ENCODE assay signal across 18 cellular contexts in genomic region chr19:35408284-35409171, GRCh38. TPM values are rescaled to one million over a fixed set of nuclear protein-coding genes. Genes with fewer than 3 reads are reported as not detected.
DNase-seq lines count a peak whose midpoint lies in the region; ATAC-seq, FAIRE-seq and TF ChIP-seq lines count a peak whose summit lies in the region.
"Had no signal": no experiment of that assay in that cellular context is flagged by ENCODE, and none has a peak within 500 bp of the region (broad histone marks: within the 10 kb centered on the region; RNA-seq: fewer than 3 reads in every experiment).

No MANE protein-coding gene starts in this region.

- peak; percentile 54 to 68; a peak in 2 of 4 replicates for TF ChIP-seq EP300 in GM12878 (IDR thresholded peaks at IDR 0.05; ENCODE audit: borderline replicate concordance in 1 of 2, control insufficient read depth in 1 of 2, low read depth in 2 of 2, low read length in 2 of 2)

- H3K4me1 ChIP-seq in GM12878 (ENCODE audit: control insufficient read depth, insufficient read depth, low read length): peaks cover 38% of the 10 kb centered on the region
- H3K4me1 ChIP-seq: esophagus muscularis mucosa had no signal

- H4K20me1 ChIP-seq in GM12878 (ENCODE audit: control insufficient read depth, insufficient read depth): no peaks in the 10 kb centered on the region

- TSS peak; percentile 69 for BruUV-seq in GM12878 (replicated peaks; lab: Mats Ljungman, UMichigan)

- TF ChIP-seq RAD21 in GM12878 (IDR thresholded peaks at IDR 0.05; ENCODE audit: insufficient read depth, low read depth, low read length): no peak

- TF ChIP-seq POLR2A in GM12878 (IDR thresholded peaks at IDR 0.05; ENCODE audit: low read depth, low read length): no peak

- H3K27me3 ChIP-seq in GM12878 (replicated peaks in 1 of 2; ENCODE audit: control insufficient read depth in 2 of 2, insufficient read depth in 2 of 2, low read length in 1 of 2): no peaks in the 10 kb centered on the region

- FAIRE-seq in GM12878 (lab: Jason Lieb, UNC): peak; percentile 85

- in situ Hi-C loops in GM13977 (cut with MboI; ENCODE audit: low pct_unique_long_range_greater_than_20kb, low sequenced_read_pairs, unreplicated experiment) (no loop called here), GM12878 (cut with MboI) (no loop called here)

- no peaks in the 10 kb centered on the region; a peak in 1 of 4 replicates for H3K36me3 ChIP-seq in GM12878 (ENCODE audit: control insufficient read depth in 2 of 2, insufficient read depth in 2 of 2, low read length in 1 of 2)
- H3K36me3 ChIP-seq: esophagus muscularis mucosa had no signal

- H2AFZ ChIP-seq in GM12878 (ENCODE audit: control insufficient read depth, low read depth, low read length): no peak overlapping the region
- H2AFZ ChIP-seq: PC-9 had no signal

- TF ChIP-seq CTCF in GM13977 (IDR thresholded peaks at IDR 0.05; ENCODE audit: extremely low read depth, insufficient read depth, missing control alignments) (no peak), GM12878 (IDR thresholded peaks at IDR 0.05 in 2 of 3, conservative IDR thresholded peaks at IDR 0.05 in 1 of 3; ENCODE audit: control insufficient read depth in 2 of 3, extremely low read depth in 1 of 3, insufficient read depth in 1 of 3, low read depth in 3 of 3, low read length in 3 of 3) (no peak)

- peak overlapping the region; percentile 30; the same call in 1 of the 2 replicates for H3K9ac ChIP-seq in GM12878 (ENCODE audit: control insufficient read depth, insufficient read depth, low read length)

- H3K4me2 ChIP-seq in GM12878 (ENCODE audit: control insufficient read depth, insufficient read depth): peak overlapping the region; percentile 78
- H3K4me2 ChIP-seq: PC-9 had no signal

- SMC1A ChIA-PET in GM12878 (lab: Charles Lee; ENCODE audit: uncharacterized antibody, unreplicated experiment): interaction anchor here (0.6 to 10.6 kb wide), 15 partner anchors 8 to 61 kb away, joined by 3 to 152 read pairs (median 4); partner anchors contain the start of gene FFAR1

- CTCF ChIA-PET in GM12878 (lab: Yijun Ruan, JAX): interaction anchor here (0.7 to 2.1 kb wide), 5 partner anchors 51 to 100 kb away, joined by 3 to 8 read pairs (median 4); no protein-coding TSS in a partner anchor

- POLR2A ChIA-PET in GM12878 (lab: Charles Lee): interaction anchor here (0.7 to 1.7 kb wide), 10 partner anchors 8 to 76 kb away, joined by 3 to 9 read pairs (median 4); no protein-coding TSS in a partner anchor

- peaks cover 2% of the 10 kb centered on the region for H3K79me2 ChIP-seq in GM12878 (ENCODE audit: control insufficient read depth, insufficient read depth, low read length)

- 49% methylated on average over 13 of the region's 13 CpGs for WGBS in GM12878 (ENCODE audit: insufficient coverage, insufficient replicate concordance, low lambda C conversion rate, missing lambda C conversion rate)

- peak; percentile 33 for DNase-seq in GM13977 (ENCODE audit: low spot score)
- DNase-seq in GM12878 (ENCODE audit: low read depth, low spot score): peak; percentile 76
- DNase-seq in stimulated activated CD4-positive, alpha-beta T cell treated with anti-CD3 and anti-CD28 coated beads, Interleukin-2, amount 100 ng/mL, for 48 hours: no peak
- DNase-seq in DMS79 treated with DMSO at 0.1 percent for 48 hours (lab: John Stamatoyannopoulos, UW): no peak
- DNase-seq in GOT3 (lab: John Stamatoyannopoulos, UW): no peak
- no peak for DNase-seq in stimulated activated naive CD4-positive, alpha-beta T cell treated with Interleukin-2 at 50 U/mL for 16 hours (lab: John Stamatoyannopoulos, UW)
- DNase-seq: activated CD8-positive, alpha-beta T cell treated with anti-CD3 and anti-CD28 coated beads, Interleukin-2, amount 10 ng/mL, durations not matched to agents 7 days and 5 days; NCI-H2107; PC-9 had no signal

- intact Hi-C loops in GM12878 (cut with micrococcal nuclease; ENCODE audit: unreplicated experiment): loop anchor here (2.0 kb wide), 2 partner anchors 50 to 56 kb away; no protein-coding TSS in a partner anchor

- no peaks in the 10 kb centered on the region; the same call in 2 of the 3 replicates for H3K9me3 ChIP-seq in GM12878 (replicated peaks; ENCODE audit: control insufficient read depth, insufficient read depth, low read length)
- H3K9me3 ChIP-seq: esophagus muscularis mucosa had no signal

- RAD21 ChIA-PET in GM12878 (lab: Charles Lee; ENCODE audit: unreplicated experiment): interaction anchor here (1.0 to 5.8 kb wide), 12 partner anchors 9 to 85 kb away, joined by 3 to 56 read pairs (median 4); no protein-coding TSS in a partner anchor

- peak overlapping the region; percentile 59 for H3K4me3 ChIP-seq in GM12878
- H3K4me3 ChIP-seq: esophagus muscularis mucosa, PC-9 had no signal

- H3K27ac ChIP-seq in GM12878 (ENCODE audit: control insufficient read depth, insufficient read depth): peak overlapping the region; percentile 71
- H3K27ac ChIP-seq: esophagus muscularis mucosa, PC-9 had no signal

- peak; percentile 60 for ATAC-seq in GM19468 (IDR thresholded peaks at IDR 0.05; ENCODE audit: extremely low read depth, unreplicated experiment)
- ATAC-seq in HG02981 (IDR thresholded peaks at IDR 0.05; ENCODE audit: unreplicated experiment): peak; percentile 67
- ATAC-seq in GM12878: peak; percentile 86
- ATAC-seq: activated CD8-positive, alpha-beta T cell treated with anti-CD3 and anti-CD28 coated beads, Interleukin-2, amount 10 ng/mL, durations not matched to agents 7 days and 5 days; activated naive CD4-positive, alpha-beta T cell treated with anti-CD3 and anti-CD28 coated beads, Interleukin-2, amount 50 U/mL, for 72 hours had no signal

TF ChIP-seq in GM12878, 131 proteins besides CTCF, POLR2A, EP300 and RAD21 (continues in another document):
- TF ChIP-seq TBL1XR1 (IDR thresholded peaks at IDR 0.05; ENCODE audit: low read depth, low read length) (no peak), NR2C2 (IDR thresholded peaks at IDR 0.05; ENCODE audit: borderline replicate concordance, control insufficient read depth, insufficient read length, low read depth) (no peak), DPF2 (IDR thresholded peaks at IDR 0.05) (peak; percentile 87), CREM (IDR thresholded peaks at IDR 0.05; ENCODE audit: low read depth) (0 out of 2 replicates have a peak, but pooled peaks have one; percentile 37), EED (IDR thresholded peaks at IDR 0.05; ENCODE audit: low read depth) (peak; percentile 69), TAF1 (IDR thresholded peaks at IDR 0.05; ENCODE audit: borderline replicate concordance, low read depth, low read length) (no peak)

RNA-seq across cellular contexts. Expression of gene GPR42, which starts 37.7 kb away (rescaled TPM):
- total RNA-seq in GM12878 (2013; cell fraction: nucleolus; rRNA removed): not detected in 2 replicates
- total RNA-seq in GM12878 (2014; rRNA removed) (not detected in 2 replicates), GM12878 (2014; rRNA removed; fragmentation: Illumina TruSeq; extraction: Trizol) (not detected in 2 replicates), GM12878 (2021) (0.13 TPM in 1 of 2 replicates, not detected in the other)
- polyA plus RNA-seq in GM12878 (2011; ENCODE audit: low read depth): not detected
- polyA plus RNA-seq in GM12878 (2011; rRNA removed) (not detected in 2 replicates), GM12878 (2014; fragmentation: Illumina TruSeq; extraction: Trizol) (not detected in 2 replicates), GM12878 (2014; fragmentation: Nextera tagmentation; extraction: Ambion mirVana) (not detected), GM12878 (2014; rRNA removed) (not detected in 2 replicates), GM12878 (2016; fragmentation: Nextera tagmentation; extraction: Ambion mirVana) (not detected)
- polyA plus RNA-seq in GM12878 (2011; cell fraction: cytosol; rRNA removed): not detected in 2 replicates
- polyA plus RNA-seq in GM12878 (2011; cell fraction: nucleus; rRNA removed): 0.10 TPM in 1 of 2 replicates, not detected in the other
- polyA plus RNA-seq in GM12878 (2012): 0.25 TPM in 1 of 2 replicates, not detected in the other
- polyA minus RNA-seq in GM12878 (2011; rRNA and poly(A)+ RNA removed): not detected in 2 replicates
- not detected in 2 replicates for polyA minus RNA-seq in GM12878 (2011; cell fraction: cytosol; rRNA and poly(A)+ RNA removed)
- polyA minus RNA-seq in GM12878 (2011; cell fraction: nucleus; rRNA and poly(A)+ RNA removed): not detected in 2 replicates
- total RNA-seq: activated CD8-positive, alpha-beta T cell treated with anti-CD3 and anti-CD28 coated beads, Interleukin-2, amount 10 ng/mL, durations not matched to agents 7 days and 5 days; cerebellum; lung microvascular endothelial cell; osteoblast; PC-9; T-helper 2 cell treated with Interferon-gamma antibody and Interleukin-4, amounts not matched to agents 100 ng/mL and 5 ng/mL, for 36 hours had no signal
- polyA plus RNA-seq: BJ had no signal

RNA-seq across cellular contexts. Expression of gene FFAR2, which starts 39.5 kb away (rescaled TPM):
- total RNA-seq in GM12878 (2013; cell fraction: nucleolus; rRNA removed): 1.3 and 1.4 TPM in 2 replicates
- 2.8 and 2.9 TPM in 2 replicates for total RNA-seq in GM12878 (2014; rRNA removed)
- 1.9 and 2.5 TPM in 2 replicates for total RNA-seq in GM12878 (2014; rRNA removed; fragmentation: Illumina TruSeq; extraction: Trizol)
- 2.3 and 2.8 TPM in 2 replicates for total RNA-seq in GM12878 (2021)
- 2.5 TPM for polyA plus RNA-seq in GM12878 (2011; ENCODE audit: low read depth)
- polyA plus RNA-seq in GM12878 (2011; rRNA removed): 0.05 and 0.06 TPM in 2 replicates
- polyA plus RNA-seq in GM12878 (2011; cell fraction: cytosol; rRNA removed): 0.03 and 0.08 TPM in 2 replicates
- polyA plus RNA-seq in GM12878 (2011; cell fraction: nucleus; rRNA removed): not detected in 2 replicates
- polyA plus RNA-seq in GM12878 (2012): 2.0 and 3.2 TPM in 2 replicates
- 2.5 and 4.0 TPM in 2 replicates for polyA plus RNA-seq in GM12878 (2014; fragmentation: Illumina TruSeq; extraction: Trizol)
- 1 to 10 TPM; 1.8 to 3.1 TPM for polyA plus RNA-seq in GM12878 (2014; fragmentation: Nextera tagmentation; extraction: Ambion mirVana)
- polyA plus RNA-seq in GM12878 (2014; rRNA removed): 2.8 and 3.1 TPM in 2 replicates
- polyA plus RNA-seq in GM12878 (2016; fragmentation: Nextera tagmentation; extraction: Ambion mirVana): 1 to 10 TPM in 1 of 2 experiments, under 1 TPM in 1; 0.53 to 1.1 TPM
- polyA minus RNA-seq in GM12878 (2011; rRNA and poly(A)+ RNA removed): 0.10 TPM in 1 of 2 replicates, not detected in the other
- not detected in 2 replicates for polyA minus RNA-seq in GM12878 (2011; cell fraction: cytosol; rRNA and poly(A)+ RNA removed)
- polyA minus RNA-seq in GM12878 (2011; cell fraction: nucleus; rRNA and poly(A)+ RNA removed): 0.19 TPM in 1 of 2 replicates, not detected in the other
- total RNA-seq: activated CD8-positive, alpha-beta T cell treated with anti-CD3 and anti-CD28 coated beads, Interleukin-2, amount 10 ng/mL, durations not matched to agents 7 days and 5 days; activated naive CD4-positive, alpha-beta T cell treated with anti-CD3 and anti-CD28 coated beads, Interleukin-2, amount 50 U/mL, for 72 hours; cerebellum; lung microvascular endothelial cell; osteoblast; PC-9; T-helper 2 cell treated with Interferon-gamma antibody and Interleukin-4, amounts not matched to agents 100 ng/mL and 5 ng/mL, for 36 hours had no signal
- polyA plus RNA-seq: BJ had no signal

RNA-seq across cellular contexts. Expression of gene FFAR3, which starts 50.3 kb away (rescaled TPM):
- total RNA-seq in GM12878 (2013; cell fraction: nucleolus; rRNA removed): 0.42 and 0.44 TPM in 2 replicates
- total RNA-seq in GM12878 (2014; rRNA removed) (not detected in 2 replicates), GM12878 (2014; rRNA removed; fragmentation: Illumina TruSeq; extraction: Trizol) (not detected in 2 replicates), GM12878 (2021) (0.18 TPM in 1 of 2 replicates, not detected in the other)
- polyA plus RNA-seq in GM12878 (2011; ENCODE audit: low read depth): not detected
- polyA plus RNA-seq in GM12878 (2011; rRNA removed) (not detected in 2 replicates), GM12878 (2014; fragmentation: Illumina TruSeq; extraction: Trizol) (0.15 TPM in 1 of 2 replicates, not detected in the other), GM12878 (2014; fragmentation: Nextera tagmentation; extraction: Ambion mirVana) (not detected), GM12878 (2014; rRNA removed) (not detected in 2 replicates), GM12878 (2016; fragmentation: Nextera tagmentation; extraction: Ambion mirVana) (not detected)
- not detected in 2 replicates for polyA plus RNA-seq in GM12878 (2011; cell fraction: cytosol; rRNA removed)
- 0.12 and 0.36 TPM in 2 replicates for polyA plus RNA-seq in GM12878 (2011; cell fraction: nucleus; rRNA removed)
- 0.15 TPM in 1 of 2 replicates, not detected in the other for polyA plus RNA-seq in GM12878 (2012)
- not detected in 2 replicates for polyA minus RNA-seq in GM12878 (2011; rRNA and poly(A)+ RNA removed)
- polyA minus RNA-seq in GM12878 (2011; cell fraction: cytosol; rRNA and poly(A)+ RNA removed): not detected in 2 replicates
- polyA minus RNA-seq in GM12878 (2011; cell fraction: nucleus; rRNA and poly(A)+ RNA removed): not detected in 2 replicates
- total RNA-seq: activated CD8-positive, alpha-beta T cell treated with anti-CD3 and anti-CD28 coated beads, Interleukin-2, amount 10 ng/mL, durations not matched to agents 7 days and 5 days; cerebellum; osteoblast; PC-9; T-helper 2 cell treated with Interferon-gamma antibody and Interleukin-4, amounts not matched to agents 100 ng/mL and 5 ng/mL, for 36 hours had no signal
- polyA plus RNA-seq: BJ had no signal

Comparison
In these comparisons a context has a peak if more than half of its experiments do, and no peak if none do; other contexts are left out.
1. DNase-seq: peak in GM13977 (single experiment) and GM12878 (single experiment); none in stimulated activated CD4-positive, alpha-beta T cell treated with anti-CD3 and anti-CD28 coated beads, Interleukin-2, amount 100 ng/mL, for 48 hours (0 of 2), DMS79 treated with DMSO at 0.1 percent for 48 hours (single experiment), GOT3 (single experiment) and stimulated activated naive CD4-positive, alpha-beta T cell treated with Interleukin-2 at 50 U/mL for 16 hours (single experiment).
2. Peak in every context shown above with its lines, with median percentiles within 50 percentile points of each other: ATAC-seq.